29 cellular contexts compared by ENCODE assay signal in the genomic region with DNA sequence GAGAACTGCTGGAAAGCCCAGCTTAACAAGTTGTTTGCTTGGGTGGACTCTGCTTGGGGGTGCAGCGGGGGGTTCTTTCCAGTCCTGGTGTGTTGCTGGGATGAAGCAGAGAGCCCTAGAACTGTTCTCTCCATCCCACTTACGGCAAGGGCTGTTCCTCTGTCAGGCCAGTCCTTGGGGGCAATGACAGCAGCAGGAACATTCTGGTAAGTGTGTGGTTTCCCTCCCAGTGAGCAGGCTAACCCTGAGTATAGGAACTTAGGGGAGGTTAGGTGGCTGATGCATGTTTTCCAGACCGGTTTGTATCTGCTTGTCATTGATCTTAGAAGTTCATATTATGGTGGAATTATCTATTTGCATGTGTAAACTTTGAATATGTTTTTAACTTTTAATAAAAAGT.
"Had no signal": no experiment of that assay in that cellular context is flagged by ENCODE, and none has a peak within 500 bp of the region (broad histone marks: within the 10 kb centered on the region; RNA-seq: fewer than 3 reads in every experiment).

No MANE protein-coding gene starts in this region.

- H3K9me3 Mint-ChIP-seq: activated CD4-positive, alpha-beta memory T cell treated with anti-CD3 and anti-CD28 coated beads, Interleukin-2, amount 10 ng/mL, durations not matched to agents 7 days and 5 days; activated CD4-positive, alpha-beta T cell treated with anti-CD3 and anti-CD28 coated beads, Interleukin-2, amount 10 ng/mL, durations not matched to agents 7 days and 5 days; activated naive CD4-positive, alpha-beta T cell treated with anti-CD3 and anti-CD28 coated beads, Interleukin-2, amount 10 ng/mL, durations not matched to agents 7 days and 5 days; activated T-cell treated with anti-CD3 and anti-CD28 coated beads, Interleukin-2, amount 50 U/mL, for 4 hours; activated T-helper 1 cell treated with anti-CD3 and anti-CD28 coated beads, Interleukin-12 subunit alpha, Interleukin-12 subunit beta, Interleukin-2, Interleukin-4 antibody, amounts not matched to agents 30 ng/mL and 10 ng/mL and 1 ng/mL, durations not matched to agents 14 hours and 24 hours and 36 hours; activated T-helper 2 cell treated with anti-CD3 and anti-CD28 coated beads, Interferon-gamma antibody, Interleukin-2, Interleukin-4, amounts not matched to agents 10 μg/mL and 5 μg/mL and 100 μg/mL, durations not matched to agents 14 hours and 24 hours and 36 hours; effector memory CD8-positive, alpha-beta T cell had no signal

- H3K4me3 ChIP-seq: body of pancreas, esophagus muscularis mucosa, gastrocnemius medialis, heart left ventricle had no signal

- H3K4me1 ChIP-seq: body of pancreas, esophagus muscularis mucosa, foreskin keratinocyte, gastrocnemius medialis had no signal

- DNase-seq: activated CD4-positive, alpha-beta memory T cell treated with anti-CD3 and anti-CD28 coated beads, Interleukin-2, amount 10 ng/mL, durations not matched to agents 7 days and 5 days; activated CD4-positive, alpha-beta T cell treated with anti-CD3 and anti-CD28 coated beads for 36 hours; activated CD4-positive, alpha-beta T cell treated with anti-CD3 and anti-CD28 coated beads, Interleukin-2, amount 10 ng/mL, durations not matched to agents 7 days and 5 days; activated CD4-positive, alpha-beta T cell treated with anti-CD3 and anti-CD28 coated beads, Interleukin-2, amount 50 U/mL, for 4 hours; activated CD4-positive, CD25-positive, alpha-beta regulatory T cell; activated CD4-positive, CD25-positive, alpha-beta regulatory T cell treated with anti-CD3 and anti-CD28 coated beads, Interleukin-2, amount 50 U/mL, for 72 hours; activated CD8-positive, alpha-beta memory T cell treated with anti-CD3 and anti-CD28 coated beads, Interleukin-2, amount 50 U/mL, for 48 hours; activated effector memory CD4-positive, alpha-beta T cell treated with anti-CD3 and anti-CD28 coated beads, Interleukin-2, amount 50 U/mL, for 16 hours; activated naive CD4-positive, alpha-beta T cell treated with anti-CD3 and anti-CD28 coated beads, Interleukin-2, amount 10 ng/mL, durations not matched to agents 7 days and 5 days; activated T-cell treated with anti-CD3 and anti-CD28 coated beads for 4 hours; activated T-cell treated with anti-CD3 and anti-CD28 coated beads, Interleukin-2, amount 50 U/mL, for 4 hours; amniotic stem cell; aorta; body of pancreas; caudate nucleus; cortex of kidney; dermis blood vessel endothelial cell; effector CD4-positive, alpha-beta T cell; effector memory CD8-positive, alpha-beta T cell; erythroblast; foreskin keratinocyte; gastrocnemius medialis; glutamatergic neuron; heart left ventricle; T-helper 2 cell had no signal

- H3K27ac ChIP-seq: body of pancreas, esophagus muscularis mucosa, foreskin keratinocyte, gastrocnemius medialis, heart left ventricle had no signal

- H3K9me3 ChIP-seq: body of pancreas, esophagus muscularis mucosa, gastrocnemius medialis, heart left ventricle had no signal

- H3K27me3 Mint-ChIP-seq: activated CD4-positive, alpha-beta memory T cell treated with anti-CD3 and anti-CD28 coated beads, Interleukin-2, amount 10 ng/mL, durations not matched to agents 7 days and 5 days; activated CD4-positive, alpha-beta T cell treated with anti-CD3 and anti-CD28 coated beads for 36 hours; activated CD4-positive, alpha-beta T cell treated with anti-CD3 and anti-CD28 coated beads, Interleukin-2, amount 10 ng/mL, durations not matched to agents 7 days and 5 days; activated naive CD4-positive, alpha-beta T cell treated with anti-CD3 and anti-CD28 coated beads, Interleukin-2, amount 10 ng/mL, durations not matched to agents 7 days and 5 days; activated naive CD8-positive, alpha-beta T cell; effector memory CD8-positive, alpha-beta T cell had no signal

- H3K4me3 Mint-ChIP-seq: activated CD4-positive, alpha-beta memory T cell treated with anti-CD3 and anti-CD28 coated beads, Interleukin-2, amount 10 ng/mL, durations not matched to agents 7 days and 5 days; activated CD4-positive, alpha-beta T cell treated with anti-CD3 and anti-CD28 coated beads for 36 hours; activated CD4-positive, alpha-beta T cell treated with anti-CD3 and anti-CD28 coated beads, Interleukin-2, amount 10 ng/mL, durations not matched to agents 7 days and 5 days; activated naive CD4-positive, alpha-beta T cell treated with anti-CD3 and anti-CD28 coated beads, Interleukin-2, amount 10 ng/mL, durations not matched to agents 7 days and 5 days; activated naive CD8-positive, alpha-beta T cell; activated T-cell treated with anti-CD3 and anti-CD28 coated beads, Interleukin-2, amount 50 U/mL, for 4 hours; activated T-helper 1 cell treated with anti-CD3 and anti-CD28 coated beads, Interleukin-12 subunit alpha, Interleukin-12 subunit beta, Interleukin-2, Interleukin-4 antibody, amounts not matched to agents 30 ng/mL and 10 ng/mL and 1 ng/mL, durations not matched to agents 14 hours and 24 hours and 36 hours; effector memory CD8-positive, alpha-beta T cell had no signal

- H3K27ac Mint-ChIP-seq: activated CD4-positive, alpha-beta memory T cell treated with anti-CD3 and anti-CD28 coated beads, Interleukin-2, amount 10 ng/mL, durations not matched to agents 7 days and 5 days; activated CD4-positive, alpha-beta T cell treated with anti-CD3 and anti-CD28 coated beads for 36 hours; activated CD4-positive, alpha-beta T cell treated with anti-CD3 and anti-CD28 coated beads, Interleukin-2, amount 10 ng/mL, durations not matched to agents 7 days and 5 days; activated naive CD8-positive, alpha-beta T cell; activated T-helper 1 cell treated with anti-CD3 and anti-CD28 coated beads, Interleukin-12 subunit alpha, Interleukin-12 subunit beta, Interleukin-2, Interleukin-4 antibody, amounts not matched to agents 30 ng/mL and 10 ng/mL and 1 ng/mL, durations not matched to agents 14 hours and 24 hours and 36 hours; activated T-helper 2 cell treated with anti-CD3 and anti-CD28 coated beads, Interferon-gamma antibody, Interleukin-2, Interleukin-4, amounts not matched to agents 10 μg/mL and 5 μg/mL and 100 μg/mL, durations not matched to agents 14 hours and 24 hours and 36 hours had no signal

- H3K27me3 ChIP-seq: body of pancreas, esophagus muscularis mucosa, foreskin keratinocyte, gastrocnemius medialis, heart left ventricle had no signal

- H3K4me1 Mint-ChIP-seq: activated CD4-positive, alpha-beta memory T cell treated with anti-CD3 and anti-CD28 coated beads, Interleukin-2, amount 10 ng/mL, durations not matched to agents 7 days and 5 days had no signal
